13 cellular contexts compared by ENCODE assay signal in genomic region chr16:79658301-79659001, GRCh38. TPM values are rescaled to one million over a fixed set of nuclear protein-coding genes. Genes with fewer than 3 reads are reported as not detected.
DNase-seq lines count a peak whose midpoint lies in the region; ATAC-seq and TF ChIP-seq lines count a peak whose summit lies in the region.
"Had no signal": no experiment of that assay in that cellular context is flagged by ENCODE, and none has a peak within 500 bp of the region (broad histone marks: within the 10 kb centered on the region; RNA-seq: fewer than 3 reads in every experiment).

No MANE protein-coding gene starts in this region.

- TF ChIP-seq CTCF in hepatocyte (IDR thresholded peaks at IDR 0.05; ENCODE audit: poor library complexity): no peak

- no peak for ATAC-seq in stimulated activated memory B cell treated with anti-CD40 and anti-IgM and Interleukin-4, amounts not matched to agents 10 μg/mL and 1 μg/mL and 100 μg/mL, for 72 hours
- ATAC-seq in GM18870 (IDR thresholded peaks at IDR 0.05; ENCODE audit: unreplicated experiment): no peak

- H3K4me1 ChIP-seq in hepatocyte (ENCODE audit: insufficient read depth): peaks cover 19% of the 10 kb centered on the region
- H3K4me1 ChIP-seq: ascending aorta had no signal

- H3K27me3 ChIP-seq in hepatocyte: no peaks in the 10 kb centered on the region
- H3K27me3 ChIP-seq: ascending aorta, BLaER1 had no signal

- peak overlapping the region; percentile 36 for H3K4me2 ChIP-seq in hepatocyte
- H3K4me2 ChIP-seq: BLaER1 had no signal

- no peak overlapping the region for H2AFZ ChIP-seq in hepatocyte
- H2AFZ ChIP-seq: parathyroid adenoma had no signal

- 49% methylated on average over 22 of the region's 22 CpGs for whole genome bisulfite sequencing in hepatocyte (ENCODE audit: low lambda C conversion rate, missing lambda C conversion rate)

- peaks cover 2% of the 10 kb centered on the region for H3K9me3 Mint-ChIP-seq in activated CD4-positive, alpha-beta memory T cell treated with anti-CD3 and anti-CD28 coated beads, Interleukin-2, amount 10 ng/mL, durations not matched to agents 7 days and 5 days
- peaks cover 3% of the 10 kb centered on the region for H3K9me3 Mint-ChIP-seq in stimulated activated memory B cell treated with anti-CD40 and anti-IgM and Interleukin-4, amounts not matched to agents 10 μg/mL and 1 μg/mL and 100 μg/mL, for 72 hours

- no peaks in the 10 kb centered on the region for H3K36me3 ChIP-seq in hepatocyte (replicated peaks; ENCODE audit: insufficient read depth, low read depth)
- H3K36me3 ChIP-seq: ascending aorta, BLaER1 had no signal

- H3K9me2 ChIP-seq in hepatocyte (replicated peaks; ENCODE audit: insufficient read depth): no peaks in the 10 kb centered on the region

- H3K27me3 Mint-ChIP-seq in activated CD4-positive, alpha-beta memory T cell treated with anti-CD3 and anti-CD28 coated beads, Interleukin-2, amount 10 ng/mL, durations not matched to agents 7 days and 5 days: peaks cover 18% of the 10 kb centered on the region
- no peaks in the 10 kb centered on the region for H3K27me3 Mint-ChIP-seq in stimulated activated memory B cell treated with anti-CD40 and anti-IgM and Interleukin-4, amounts not matched to agents 10 μg/mL and 1 μg/mL and 100 μg/mL, for 72 hours

- POLR2A ChIA-PET in activated CD4-positive, alpha-beta memory T cell treated with anti-CD3 and anti-CD28 coated beads, Interleukin-2, amount 10 ng/mL, durations not matched to agents 7 days and 5 days (lab: Charles Lee): interaction anchor here (0.5 to 2.2 kb wide), 3 partner anchors 18 to 58 kb away, joined by 3 to 6 read pairs (median 3); partner anchors contain the start of gene MAF

- H3K4me3 ChIP-seq in hepatocyte: no peak overlapping the region
- H3K4me3 ChIP-seq: ascending aorta, BLaER1 had no signal

- H3K27ac ChIP-seq in hepatocyte: peak overlapping the region; percentile 87
- H3K27ac ChIP-seq: ascending aorta, BLaER1, parathyroid adenoma had no signal

- DNase-seq in 8988T (peak; percentile 31), HPDE6-E6E7 (ENCODE audit: extremely low spot score) (peak; percentile 93), hepatocyte (ENCODE audit: low spot score) (peak; percentile 75)
- DNase-seq in activated CD4-positive, alpha-beta memory T cell treated with anti-CD3 and anti-CD28 coated beads, Interleukin-2, amount 10 ng/mL, durations not matched to agents 7 days and 5 days: peak; percentile 42
- DNase-seq in activated effector memory CD4-positive, alpha-beta T cell treated with anti-CD3 and anti-CD28 coated beads, Interleukin-2, amount 50 U/mL, for 16 hours: no peak
- DNase-seq in effector CD8-positive, alpha-beta T cell (lab: John Stamatoyannopoulos, UW): no peak
- DNase-seq: activated CD4-positive, alpha-beta T cell treated with anti-CD3 and anti-CD28 coated beads for 4 hours; NK-92 treated with Interleukin-12 subunit alpha and Interleukin-12 subunit beta, amount 100 ng/mL, for 24 hours had no signal

- H3K9me3 ChIP-seq in hepatocyte (ENCODE audit: low read depth): no peaks in the 10 kb centered on the region
- H3K9me3 ChIP-seq: ascending aorta, BLaER1 had no signal

- CTCF ChIA-PET in activated CD4-positive, alpha-beta memory T cell treated with anti-CD3 and anti-CD28 coated beads, Interleukin-2, amount 10 ng/mL, durations not matched to agents 7 days and 5 days (lab: Charles Lee): no interaction called here

- H3K4me3 Mint-ChIP-seq in activated CD4-positive, alpha-beta memory T cell treated with anti-CD3 and anti-CD28 coated beads, Interleukin-2, amount 10 ng/mL, durations not matched to agents 7 days and 5 days: no peak overlapping the region
- no peak overlapping the region for H3K4me3 Mint-ChIP-seq in stimulated activated memory B cell treated with anti-CD40 and anti-IgM and Interleukin-4, amounts not matched to agents 10 μg/mL and 1 μg/mL and 100 μg/mL, for 72 hours

- H4K20me1 ChIP-seq in hepatocyte (ENCODE audit: insufficient read depth, poor library complexity, severe bottlenecking): no peaks in the 10 kb centered on the region
- H4K20me1 ChIP-seq: BLaER1 had no signal

- H3K4me1 Mint-ChIP-seq in activated CD4-positive, alpha-beta memory T cell treated with anti-CD3 and anti-CD28 coated beads, Interleukin-2, amount 10 ng/mL, durations not matched to agents 7 days and 5 days: peaks cover 8% of the 10 kb centered on the region
- H3K4me1 Mint-ChIP-seq in stimulated activated memory B cell treated with anti-CD40 and anti-IgM and Interleukin-4, amounts not matched to agents 10 μg/mL and 1 μg/mL and 100 μg/mL, for 72 hours: no peaks in the 10 kb centered on the region

- H3K27ac Mint-ChIP-seq in activated CD4-positive, alpha-beta memory T cell treated with anti-CD3 and anti-CD28 coated beads, Interleukin-2, amount 10 ng/mL, durations not matched to agents 7 days and 5 days: no peak overlapping the region
- no peak overlapping the region for H3K27ac Mint-ChIP-seq in stimulated activated memory B cell treated with anti-CD40 and anti-IgM and Interleukin-4, amounts not matched to agents 10 μg/mL and 1 μg/mL and 100 μg/mL, for 72 hours

- peaks cover 8% of the 10 kb centered on the region for H3K36me3 Mint-ChIP-seq in activated CD4-positive, alpha-beta memory T cell treated with anti-CD3 and anti-CD28 coated beads, Interleukin-2, amount 10 ng/mL, durations not matched to agents 7 days and 5 days (ENCODE audit: low read depth)
- no peaks in the 10 kb centered on the region for H3K36me3 Mint-ChIP-seq in stimulated activated memory B cell treated with anti-CD40 and anti-IgM and Interleukin-4, amounts not matched to agents 10 μg/mL and 1 μg/mL and 100 μg/mL, for 72 hours

- no peaks in the 10 kb centered on the region for H3K79me2 ChIP-seq in hepatocyte
- H3K79me2 ChIP-seq: parathyroid adenoma had no signal

RNA-seq across cellular contexts. Expression of gene MAF, which starts 57.9 kb away (rescaled TPM):
- total RNA-seq in activated CD4-positive, alpha-beta memory T cell treated with anti-CD3 and anti-CD28 coated beads, Interleukin-2, amount 10 ng/mL, durations not matched to agents 7 days and 5 days: 100 to 1,000 TPM; 279 to 281 TPM
- total RNA-seq in hepatocyte: 84.2 and 85.0 TPM in 2 replicates
- 30.5 and 31.6 TPM in 2 replicates for polyA plus RNA-seq in hepatocyte

Comparison
In these comparisons a context has a peak if more than half of its experiments do, and no peak if none do; other contexts are left out.
1. DNase-seq: peak in 8988T (single experiment), HPDE6-E6E7 (single experiment), activated CD4-positive, alpha-beta memory T cell treated with anti-CD3 and anti-CD28 coated beads, Interleukin-2, amount 10 ng/mL, durations not matched to agents 7 days and 5 days (single experiment) and hepatocyte (single experiment); none in activated effector memory CD4-positive, alpha-beta T cell treated with anti-CD3 and anti-CD28 coated beads, Interleukin-2, amount 50 U/mL, for 16 hours (single experiment) and effector CD8-positive, alpha-beta T cell (single experiment).